In the genomic region with DNA sequence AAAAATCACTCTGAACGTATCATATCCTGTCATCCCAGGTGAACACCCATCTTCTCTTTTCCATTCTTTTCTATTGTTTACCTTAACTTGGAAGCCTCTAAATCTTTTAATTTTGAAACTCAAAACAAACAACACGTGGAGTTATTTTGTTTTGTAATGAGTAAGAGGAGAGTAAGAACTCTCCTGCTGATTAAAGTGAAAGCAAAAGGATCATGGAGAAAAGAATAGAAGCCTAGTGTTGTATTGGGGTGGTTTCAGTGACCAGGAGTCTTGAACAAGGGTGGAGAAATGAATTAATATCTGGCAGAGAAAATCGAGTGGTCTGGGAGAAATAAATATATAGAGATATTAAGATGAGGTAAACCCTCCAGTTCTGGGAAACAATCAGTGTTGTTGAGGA, we compare ENCODE assay signal across 27 cellular contexts.
DNase-seq lines count a peak whose midpoint lies in the region; ATAC-seq, FAIRE-seq and TF ChIP-seq lines count a peak whose summit lies in the region.
"Had no signal": no experiment of that assay in that cellular context is flagged by ENCODE, and none has a peak within 500 bp of the region (broad histone marks: within the 10 kb centered on the region; RNA-seq: fewer than 3 reads in every experiment).

No MANE protein-coding gene starts in this region.

- TF ChIP-seq CTCF in HFFc6 (IDR thresholded peaks at IDR 0.05) (no peak), fibroblast of villous mesenchyme (IDR thresholded peaks at IDR 0.05; ENCODE audit: insufficient read depth, low read depth, low read length) (no peak), left ventricle myocardium inferior (IDR thresholded peaks at IDR 0.05; ENCODE audit: borderline replicate concordance) (no peak)

- peaks cover 14% of the 10 kb centered on the region for H3K4me1 ChIP-seq in ACC112 (ENCODE audit: control insufficient read depth, insufficient read depth, low read length, unreplicated experiment)
- peaks cover 7% of the 10 kb centered on the region for H3K4me1 ChIP-seq in left ventricle myocardium inferior

- no peaks in the 10 kb centered on the region for H3K9me3 Mint-ChIP-seq in HFFc6
- H3K9me3 Mint-ChIP-seq: memory B cell, type B pancreatic cell had no signal

- H3K27ac ChIP-seq in ACC112 (ENCODE audit: low read depth, low read length) = no peak overlapping the region
- no peak overlapping the region for H3K27ac ChIP-seq in left ventricle myocardium inferior (replicated peaks)

- no peaks in the 10 kb centered on the region for H3K27me3 Mint-ChIP-seq in HFFc6 (ENCODE audit: insufficient read depth)
- H3K27me3 Mint-ChIP-seq: CD4-positive, CD25-positive, alpha-beta regulatory T cell; type B pancreatic cell had no signal

- no peak for ATAC-seq in GM21528 (IDR thresholded peaks at IDR 0.05; ENCODE audit: low FRiP score, unreplicated experiment)
- ATAC-seq: activated CD8-positive, alpha-beta T cell treated with anti-CD3 and anti-CD28 coated beads, Interleukin-2, amount 10 ng/mL, durations not matched to agents 7 days and 5 days; HepG2; left colon had no signal

- intact Hi-C loops in left ventricle myocardium inferior (cut with micrococcal nuclease) = no loop called here

- no peak for FAIRE-seq in frontal cortex (lab: Jason Lieb, UNC)
- FAIRE-seq: endothelial cell of umbilical vein, HepG2, small intestine had no signal

- H3K36me3 Mint-ChIP-seq in HFFc6 (ENCODE audit: low read depth) = peaks cover 14% of the 10 kb centered on the region; the same call in 1 of the 2 replicates
- H3K36me3 Mint-ChIP-seq: CD4-positive, CD25-positive, alpha-beta regulatory T cell; immature natural killer cell; memory B cell; type B pancreatic cell had no signal

- peak overlapping the region; percentile 50 for H3K27ac Mint-ChIP-seq in HFFc6
- H3K27ac Mint-ChIP-seq: activated CD8-positive, alpha-beta T cell treated with anti-CD3 and anti-CD28 coated beads, Interleukin-2, amount 10 ng/mL, durations not matched to agents 7 days and 5 days; CD4-positive, CD25-positive, alpha-beta regulatory T cell; immature natural killer cell; memory B cell; type B pancreatic cell had no signal

- no peak for DNase-seq in HFFc6
- DNase-seq in OCI-M1 (lab: John Stamatoyannopoulos, UW) = peak; percentile 41
- peak; percentile 8 for DNase-seq in fibroblast of villous mesenchyme (ENCODE audit: low read depth)
- DNase-seq in AG20443 (ENCODE audit: low spot score) = no peak
- DNase-seq in left ventricle myocardium inferior = no peak
- no peak for DNase-seq in frontal cortex (ENCODE audit: low spot score in 2 of 2)
- DNase-seq: activated CD8-positive, alpha-beta T cell treated with anti-CD3 and anti-CD28 coated beads, Interleukin-2, amount 10 ng/mL, durations not matched to agents 7 days and 5 days; activated naive CD4-positive, alpha-beta T cell treated with anti-CD3 and anti-CD28 coated beads, Interleukin-2, amount 50 U/mL, for 16 hours; AML-193; amniotic stem cell; CD4-positive, CD25-positive, alpha-beta regulatory T cell; DMS79 treated with DMSO at 0.1 percent for 48 hours; hypothalamus; immature natural killer cell; Kasumi-1; left colon; NCI-H1048; NCI-H1694; small intestine; stimulated activated naive CD4-positive, alpha-beta T cell had no signal

- peak overlapping the region; percentile 51 for H2AFZ ChIP-seq in ACC112 (ENCODE audit: low read length, unreplicated experiment)

- H3K79me2 ChIP-seq in ACC112 (ENCODE audit: control insufficient read depth, insufficient read depth, low read length, unreplicated experiment) = no peaks in the 10 kb centered on the region

- no peaks in the 10 kb centered on the region for H3K9me3 ChIP-seq in left ventricle myocardium inferior (replicated peaks)

- no peak overlapping the region for H3K4me3 ChIP-seq in ACC112 (ENCODE audit: low read depth, low read length)
- no peak overlapping the region for H3K4me3 ChIP-seq in fibroblast of villous mesenchyme (ENCODE audit: low read depth, low read length)
- H3K4me3 ChIP-seq in left ventricle myocardium inferior = no peak overlapping the region

- H3K36me3 ChIP-seq in ACC112 (ENCODE audit: insufficient read depth, low read length) (no peaks in the 10 kb centered on the region), left ventricle myocardium inferior (no peaks in the 10 kb centered on the region)

- H3K27me3 ChIP-seq in ACC112 (ENCODE audit: insufficient read depth, low read length) (no peaks in the 10 kb centered on the region), left ventricle myocardium inferior (ENCODE audit: low read depth) (no peaks in the 10 kb centered on the region)

- peak overlapping the region; percentile 81 for H3K4me3 Mint-ChIP-seq in HFFc6
- H3K4me3 Mint-ChIP-seq: activated CD8-positive, alpha-beta T cell treated with anti-CD3 and anti-CD28 coated beads, Interleukin-2, amount 10 ng/mL, durations not matched to agents 7 days and 5 days; CD4-positive, CD25-positive, alpha-beta regulatory T cell; immature natural killer cell; memory B cell; neural crest cell; type B pancreatic cell had no signal

- H3K4me1 Mint-ChIP-seq in HFFc6 (ENCODE audit: low read depth) = peaks cover 60% of the 10 kb centered on the region
- H3K4me1 Mint-ChIP-seq: CD4-positive, CD25-positive, alpha-beta regulatory T cell; immature natural killer cell; neural crest cell had no signal

Comparison
In these comparisons a context has a peak if more than half of its experiments do, and no peak if none do; other contexts are left out.
1. DNase-seq: peak in OCI-M1 (single experiment) and fibroblast of villous mesenchyme (single experiment); none in HFFc6 (single experiment), AG20443 (single experiment), left ventricle myocardium inferior (single experiment) and frontal cortex (0 of 2).